ENCODE assay signal across 8 cellular contexts in the genomic region with DNA sequence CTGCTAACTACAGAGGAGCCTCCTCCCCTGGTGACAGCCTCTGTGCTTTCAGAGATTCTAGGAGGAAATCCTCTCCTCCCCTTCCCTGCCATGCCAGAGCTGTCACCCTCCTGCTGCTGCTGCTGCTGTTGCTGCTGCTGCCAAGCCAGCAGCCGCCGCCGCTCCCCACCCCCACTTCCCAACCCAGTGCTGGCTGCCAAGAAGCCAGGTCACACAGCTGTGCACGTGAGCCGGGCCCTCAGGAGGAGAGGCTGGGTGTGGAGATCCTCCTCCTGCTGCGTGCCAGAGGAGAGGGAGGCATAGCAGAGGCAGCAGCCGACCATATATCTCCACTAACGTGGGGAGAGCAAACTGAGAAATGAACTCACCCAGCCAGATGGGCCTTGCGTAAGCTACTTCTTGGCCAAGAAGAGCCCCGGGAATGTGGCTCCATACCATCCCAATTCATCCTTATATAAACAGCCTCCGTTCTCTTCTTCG. TPM values are rescaled to one million over a fixed set of nuclear protein-coding genes. Genes with fewer than 3 reads are reported as not detected.
DNase-seq lines count a peak whose midpoint lies in the region; ATAC-seq and TF ChIP-seq lines count a peak whose summit lies in the region.

No MANE protein-coding gene starts in this region.

- CTCF ChIA-PET in SK-N-SH (lab: Yijun Ruan, JAX) (interaction anchor here (0.7 to 8.1 kb wide), 6 partner anchors 11 to 105 kb away, joined by 3 to 118 read pairs (median 4); no protein-coding TSS in a partner anchor), OCI-LY7 (lab: Charles Lee; ENCODE audit: unreplicated experiment) (interaction anchor here (0.7 kb wide), 1 partner anchor 9 kb away, joined by 3 read pairs; no protein-coding TSS in a partner anchor)

- BruUV-seq in OCI-LY7 (replicated peaks; lab: Mats Ljungman, UMichigan), result no TSS peak

- DNase-seq in EH (ENCODE audit: low read depth) (peak; percentile 99), SK-N-SH (peak; percentile 87), foreskin melanocyte (peak; percentile 61), ovary (peak; percentile 93 to 97 (median 95)), OCI-LY7 (ENCODE audit: low spot score) (no peak), RKO (ENCODE audit: low spot score) (no peak), GM13976 (ENCODE audit: low spot score) (no peak)

- TF ChIP-seq POLR2A in ovary (IDR thresholded peaks at IDR 0.05), result no peak

- H3K4me1 ChIP-seq in SK-N-SH (ENCODE audit: control insufficient read depth in 1 of 2, insufficient read depth in 2 of 2, low read depth in 1 of 2, low read length in 1 of 2), result peaks cover 36 to 52% of the 10 kb centered on the region in 2 experiments
- H3K4me1 ChIP-seq in ovary (ENCODE audit: insufficient read depth), result peaks cover 27% of the 10 kb centered on the region
- no peaks in the 10 kb centered on the region for H3K4me1 ChIP-seq in OCI-LY7 (ENCODE audit: insufficient read depth, low read length, poor library complexity, severe bottlenecking)

- peaks cover 15% of the 10 kb centered on the region for H3F3A ChIP-seq in SK-N-SH (replicated peaks; ENCODE audit: insufficient read depth)

- no peaks in the 10 kb centered on the region for H3K27me3 ChIP-seq in SK-N-SH (ENCODE audit: insufficient read depth)
- no peaks in the 10 kb centered on the region for H3K27me3 ChIP-seq in ovary

- in situ Hi-C loops in GM13976 (cut with MboI; ENCODE audit: low sequenced_read_pairs, unreplicated experiment), result no loop called here

- peaks cover 34 to 36% of the 10 kb centered on the region in 2 experiments for H3K36me3 ChIP-seq in SK-N-SH (replicated peaks in 1 of 2; ENCODE audit: control insufficient read depth in 1 of 2, insufficient read depth in 2 of 2, low read length in 1 of 2)
- no peaks in the 10 kb centered on the region for H3K36me3 ChIP-seq in ovary
- H3K36me3 ChIP-seq in OCI-LY7 (ENCODE audit: insufficient read depth, low read length), result peaks cover 78% of the 10 kb centered on the region

- 0 out of 2 replicates have a peak, but pooled peaks cover 7% of the 10 kb centered on the region for H4K20me1 ChIP-seq in SK-N-SH (ENCODE audit: insufficient read depth)
- no peaks in the 10 kb centered on the region for H4K20me1 ChIP-seq in OCI-LY7 (ENCODE audit: insufficient read depth, low read length)

- TF ChIP-seq CTCF in SK-N-SH (IDR thresholded peaks at IDR 0.05), result no peak
- TF ChIP-seq CTCF in ovary (IDR thresholded peaks at IDR 0.05), result no peak
- TF ChIP-seq CTCF in OCI-LY7 (conservative IDR thresholded peaks at IDR 0.05; ENCODE audit: low read length), result no peak
- no peak for TF ChIP-seq CTCF in GM13976 (IDR thresholded peaks at IDR 0.05; ENCODE audit: borderline replicate concordance, control extremely low read depth, extremely low read depth, insufficient read depth, missing control alignments)

- H3K27ac ChIP-seq in SK-N-SH (ENCODE audit: low read depth in 2 of 2, low read length in 1 of 2) (peak overlapping the region; percentile 87 to 95), ovary (peak overlapping the region in 1 of 2 donors; percentile 60), OCI-LY7 (ENCODE audit: low read depth, low read length, poor library complexity, severe bottlenecking) (no peak overlapping the region)

- H3K9ac ChIP-seq in SK-N-SH, result peak overlapping the region; percentile 35; the same call in 1 of the 2 replicates

- H3K79me2 ChIP-seq in SK-N-SH (ENCODE audit: insufficient read depth) (peaks cover 5% of the 10 kb centered on the region; the same call in 1 of the 2 replicates), OCI-LY7 (ENCODE audit: insufficient read depth, low read depth, low read length) (peaks cover 5% of the 10 kb centered on the region; the same call in 1 of the 2 replicates)

- no peaks in the 10 kb centered on the region for H3K9me2 ChIP-seq in SK-N-SH
- no peaks in the 10 kb centered on the region for H3K9me2 ChIP-seq in OCI-LY7 (ENCODE audit: insufficient read depth, low read length)

- H2AFZ ChIP-seq in SK-N-SH (ENCODE audit: low read depth) (no peak overlapping the region), OCI-LY7 (ENCODE audit: low read length) (no peak overlapping the region)

- H3K4me2 ChIP-seq in SK-N-SH (peak overlapping the region; percentile 60; the same call in 1 of the 2 replicates), OCI-LY7 (ENCODE audit: low read length) (no peak overlapping the region)

- POLR2A ChIA-PET in SK-N-SH (lab: Yijun Ruan, JAX), result interaction anchor here (1.1 to 1.2 kb wide), 2 partner anchors 13 to 58 kb away, joined by 5 to 6 read pairs; partner anchors contain the start of gene CRY2
- POLR2A ChIA-PET in OCI-LY7 (lab: Charles Lee), result interaction anchor here (0.7 to 2.5 kb wide), 3 partner anchors 9 to 147 kb away, joined by 3 to 13 read pairs (median 4); no protein-coding TSS in a partner anchor

- 34% methylated on average over 10 of the region's 12 CpGs for WGBS in SK-N-SH (ENCODE audit: low lambda C conversion rate)
- WGBS in ovary, 3 donors, result 3 to 7% (median 6%) methylated on average over 12 of the region's 12 CpGs

- peak; percentile 33; the same call in 1 of the 2 replicates for TF ChIP-seq RAD21 in SK-N-SH (IDR thresholded peaks at IDR 0.05; ENCODE audit: low read length)

- no peaks in the 10 kb centered on the region for H3K9me3 ChIP-seq in SK-N-SH
- no peaks in the 10 kb centered on the region for H3K9me3 ChIP-seq in ovary
- H3K9me3 ChIP-seq in OCI-LY7 (ENCODE audit: low read length), result no peaks in the 10 kb centered on the region

- intact Hi-C loops in ovary (cut with DNase I) (no loop called here), OCI-LY7 (cut with micrococcal nuclease; ENCODE audit: unreplicated experiment) (no loop called here)

- no peak for ATAC-seq in GM21528 (IDR thresholded peaks at IDR 0.05; ENCODE audit: low FRiP score, unreplicated experiment)

- TF ChIP-seq EP300 in SK-N-SH (IDR thresholded peaks at IDR 0.05; ENCODE audit: borderline replicate concordance in 1 of 2, low read depth in 1 of 2, low read length in 1 of 2) (peak; percentile 58 to 65; a peak in 3 of 4 replicates), ovary (IDR thresholded peaks at IDR 0.05) (no peak)

- H3K4me3 ChIP-seq in SK-N-SH (ENCODE audit: low read depth in 2 of 2, low read length in 1 of 2) (no peak overlapping the region), ovary (no peak overlapping the region), OCI-LY7 (ENCODE audit: low read depth, low read length, poor library complexity, severe bottlenecking) (no peak overlapping the region)

TF ChIP-seq in SK-N-SH, 30 proteins besides CTCF, POLR2A, EP300 and RAD21 (continues in another document):
- peak; percentile 94 for TF ChIP-seq NFIC (IDR thresholded peaks at IDR 0.05; ENCODE audit: borderline replicate concordance)
- no peak for TF ChIP-seq MEF2A (IDR thresholded peaks at IDR 0.05; ENCODE audit: borderline replicate concordance, low read depth)
- TF ChIP-seq FOSL2 (IDR thresholded peaks at IDR 0.05; ENCODE audit: borderline replicate concordance, low read depth), result no peak
- TF ChIP-seq GATA2 (CRISPR knock-in tag; IDR thresholded peaks at IDR 0.05), result no peak
- TF ChIP-seq RCOR1 (IDR thresholded peaks at IDR 0.05; ENCODE audit: low read length), result peak; percentile 78
- peak; percentile 37; the same call in 1 of the 2 replicates for TF ChIP-seq RXRA (IDR thresholded peaks at IDR 0.05; ENCODE audit: borderline replicate concordance, low read depth)
- TF ChIP-seq JUND (IDR thresholded peaks at IDR 0.05), result no peak
- no peak for TF ChIP-seq YY1 (IDR thresholded peaks at IDR 0.05; ENCODE audit: low read depth)
- TF ChIP-seq NRF1 (IDR thresholded peaks at IDR 0.05; ENCODE audit: low read depth, low read length), result no peak
- peak; percentile 93 for TF ChIP-seq MAX (IDR thresholded peaks at IDR 0.05; ENCODE audit: low read depth)
- peak; percentile 91; the same call in 1 of the 2 replicates for TF ChIP-seq SIN3A (IDR thresholded peaks at IDR 0.05; ENCODE audit: borderline replicate concordance, low read depth, low read length)

RNA-seq across cellular contexts. Expression of gene CRY2, which starts 12.4 kb away (rescaled TPM):
- polyA plus RNA-seq in SK-N-SH (2012; rRNA removed) (6.7 and 9.1 TPM in 2 replicates), ovary (10 to 100 TPM; 37.2 to 38.0 TPM)
- 2.8 and 3.7 TPM in 2 replicates for polyA plus RNA-seq in SK-N-SH (2012; cell fraction: cytosol; rRNA removed)
- 28.1 and 30.4 TPM in 2 replicates for polyA plus RNA-seq in SK-N-SH (2012; cell fraction: nucleus; rRNA removed)
- total RNA-seq in ovary (10 to 100 TPM; 44.8 to 94.2 (median 70.8) TPM), OCI-LY7 (2022) (24.6 and 27.2 TPM in 2 replicates)
- total RNA-seq in OCI-LY7 (2014; rRNA removed; shearing (Covaris generic)), result 19.2 and 24.5 TPM in 2 replicates

RNA-seq across cellular contexts. Expression of gene MAPK8IP1, which starts 25.8 kb away (rescaled TPM):
- 11.0 and 12.5 TPM in 2 replicates for polyA plus RNA-seq in SK-N-SH (2012; rRNA removed)
- 6.0 and 9.8 TPM in 2 replicates for polyA plus RNA-seq in SK-N-SH (2012; cell fraction: cytosol; rRNA removed)
- 21.1 and 22.5 TPM in 2 replicates for polyA plus RNA-seq in SK-N-SH (2012; cell fraction: nucleus; rRNA removed)
- total RNA-seq in ovary, result 10 to 100 TPM in 6 of 7 donors, 1 to 10 TPM in 1; 9.9 to 24.1 (median 15.2) TPM
- polyA plus RNA-seq in ovary, result 1 to 10 TPM; 3.7 to 8.0 TPM
- 2.2 and 2.9 TPM in 2 replicates for total RNA-seq in OCI-LY7 (2014; rRNA removed; shearing (Covaris generic))
- total RNA-seq in OCI-LY7 (2022), result 1.5 and 2.2 TPM in 2 replicates

RNA-seq across cellular contexts. Expression of gene FREY1, which starts 47.4 kb away (rescaled TPM):
- polyA plus RNA-seq in SK-N-SH (2012; rRNA removed) (0.30 and 0.49 TPM in 2 replicates), ovary (under 1 TPM in 1 of 2 donors, not detected in 1; 0.23 TPM)
- 0.14 TPM in 1 of 2 replicates, not detected in the other for polyA plus RNA-seq in SK-N-SH (2012; cell fraction: cytosol; rRNA removed)
- 0.89 and 1.3 TPM in 2 replicates for polyA plus RNA-seq in SK-N-SH (2012; cell fraction: nucleus; rRNA removed)
- total RNA-seq in ovary (1 to 10 TPM in 1 of 7 donors, under 1 TPM in 5, not detected in 1; 0.48 to 1.6 (median 0.67) TPM), OCI-LY7 (2022) (3.7 and 4.3 TPM in 2 replicates)
- 2.4 and 3.3 TPM in 2 replicates for total RNA-seq in OCI-LY7 (2014; rRNA removed; shearing (Covaris generic))

RNA-seq across cellular contexts. Expression of gene SLC35C1, which starts 54.8 kb away (rescaled TPM):
- 6.2 and 6.5 TPM in 2 replicates for polyA plus RNA-seq in SK-N-SH (2012; rRNA removed)
- polyA plus RNA-seq in SK-N-SH (2012; cell fraction: cytosol; rRNA removed), result 4.0 and 6.1 TPM in 2 replicates
- polyA plus RNA-seq in SK-N-SH (2012; cell fraction: nucleus; rRNA removed), result 5.0 and 6.0 TPM in 2 replicates
- 10 to 100 TPM in 4 of 7 donors, 1 to 10 TPM in 3; 6.1 to 13.8 (median 10.7) TPM for total RNA-seq in ovary
- polyA plus RNA-seq in ovary, result 1 to 10 TPM; 5.9 to 8.4 TPM
- total RNA-seq in OCI-LY7 (2014; rRNA removed; shearing (Covaris generic)), result 2.1 and 3.3 TPM in 2 replicates
- total RNA-seq in OCI-LY7 (2022), result 7.9 and 9.2 TPM in 2 replicates

RNA-seq across cellular contexts. Expression of gene PEX16, which starts 58.0 kb away (rescaled TPM):
- 44.1 and 46.4 TPM in 2 replicates for polyA plus RNA-seq in SK-N-SH (2012; rRNA removed)
- 22.0 and 28.1 TPM in 2 replicates for polyA plus RNA-seq in SK-N-SH (2012; cell fraction: cytosol; rRNA removed)
- polyA plus RNA-seq in SK-N-SH (2012; cell fraction: nucleus; rRNA removed), result 92.8 and 94.1 TPM in 2 replicates
- total RNA-seq in ovary, result 10 to 100 TPM; 18.7 to 31.7 (median 26.5) TPM
- 10 to 100 TPM in 1 of 2 donors, 1 to 10 TPM in 1; 2.9 to 30.0 TPM for polyA plus RNA-seq in ovary
- 41.0 TPM in 2 replicates for total RNA-seq in OCI-LY7 (2014; rRNA removed; shearing (Covaris generic))
- 42.1 and 43.9 TPM in 2 replicates for total RNA-seq in OCI-LY7 (2022)

Comparison
In these comparisons a context has a peak if more than half of its experiments do, and no peak if none do; other contexts are left out.
1. DNase-seq: peak in EH (single experiment), SK-N-SH (single experiment), foreskin melanocyte (single experiment) and ovary (5 of 5); none in OCI-LY7 (single experiment), RKO (single experiment) and GM13976 (single experiment).